Comparison of ENCODE assay signal across 20 cellular contexts in the genomic region with DNA sequence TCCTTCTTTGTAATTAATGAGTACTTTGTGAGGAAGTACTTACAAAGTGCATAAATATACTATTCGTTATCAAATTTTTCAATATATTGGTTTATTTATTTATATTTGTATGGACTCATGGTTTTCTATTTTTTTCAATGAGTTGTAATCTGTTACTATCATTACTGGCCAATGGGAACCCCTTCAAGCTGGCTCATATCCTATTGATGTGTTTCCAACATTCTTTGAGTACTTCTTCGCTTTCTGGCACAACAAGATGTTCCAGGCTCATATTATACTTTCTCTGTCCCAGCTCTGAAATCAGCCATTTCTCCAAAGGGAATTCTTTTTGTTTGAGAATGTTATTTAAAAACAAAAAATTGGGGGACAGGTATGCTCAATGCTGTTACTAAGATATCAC. TPM values are rescaled to one million over a fixed set of nuclear protein-coding genes. Genes with fewer than 3 reads are reported as not detected.
DNase-seq lines count a peak whose midpoint lies in the region; ATAC-seq and TF ChIP-seq lines count a peak whose summit lies in the region.
"Had no signal": no experiment of that assay in that cellular context is flagged by ENCODE, and none has a peak within 500 bp of the region (broad histone marks: within the 10 kb centered on the region; RNA-seq: fewer than 3 reads in every experiment).

No MANE protein-coding gene starts in this region.

- no peak overlapping the region for H3K27ac Mint-ChIP-seq in activated CD4-positive, alpha-beta T cell treated with anti-CD3 and anti-CD28 coated beads for 36 hours
- H3K27ac Mint-ChIP-seq: CD8-positive, alpha-beta T cell; nephron progenitor cell; stimulated activated naive B cell treated with anti-CD40 and anti-IgM and Interleukin-4, amounts not matched to agents 10 μg/mL and 1 μg/mL and 100 μg/mL, for 72 hours; T-cell had no signal

- no peak for TF ChIP-seq CTCF in upper lobe of right lung (IDR thresholded peaks at IDR 0.05)

- H3K9me3 ChIP-seq in adipocyte (ENCODE audit: control insufficient read depth, low read length) = no peaks in the 10 kb centered on the region
- no peaks in the 10 kb centered on the region for H3K9me3 ChIP-seq in upper lobe of right lung
- H3K9me3 ChIP-seq: left lung had no signal

- intact Hi-C loops in left ventricle myocardium superior (cut with micrococcal nuclease) (no loop called here), upper lobe of right lung (cut with DNase I) (no loop called here)
- intact Hi-C loops in activated CD4-positive, alpha-beta T cell treated with anti-CD3 and anti-CD28 coated beads for 36 hours (cut with DNase I, micrococcal nuclease) = no loop called here

- peaks cover 13% of the 10 kb centered on the region for H3K4me1 Mint-ChIP-seq in activated CD4-positive, alpha-beta T cell treated with anti-CD3 and anti-CD28 coated beads for 36 hours
- H3K4me1 Mint-ChIP-seq: nephron progenitor cell had no signal

- H3K27me3 ChIP-seq in adipocyte (replicated peaks; ENCODE audit: control insufficient read depth, insufficient read depth, low read length) = no peaks in the 10 kb centered on the region
- no peaks in the 10 kb centered on the region for H3K27me3 ChIP-seq in upper lobe of right lung
- H3K27me3 ChIP-seq: left lung had no signal

- H3K36me3 ChIP-seq in adipocyte (ENCODE audit: control insufficient read depth, insufficient read depth, low read length, severe bottlenecking) (peaks cover 90% of the 10 kb centered on the region), upper lobe of right lung (peaks cover 95% of the 10 kb centered on the region)

- ATAC-seq in left ventricle myocardium superior (peak; percentile 73), upper lobe of right lung (no peak), HG03095 (IDR thresholded peaks at IDR 0.05; ENCODE audit: unreplicated experiment) (no peak)
- ATAC-seq in activated CD4-positive, alpha-beta T cell treated with anti-CD3 and anti-CD28 coated beads for 36 hours = no peak
- ATAC-seq: activated T-cell treated with anti-CD3 and anti-CD28 coated beads, Interleukin-2, amount 50 U/mL, for 4 hours; CD8-positive, alpha-beta T cell; left lung; stimulated activated naive B cell treated with anti-CD40 and anti-IgM and Interleukin-4, amounts not matched to agents 10 μg/mL and 1 μg/mL and 100 μg/mL, for 72 hours; T-cell had no signal

- H3K4me3 ChIP-seq in adipocyte (ENCODE audit: low read length) = peak overlapping the region; percentile 53
- no peak overlapping the region for H3K4me3 ChIP-seq in upper lobe of right lung
- H3K4me3 ChIP-seq: left lung had no signal

- no peak overlapping the region for H3K4me3 Mint-ChIP-seq in activated CD4-positive, alpha-beta T cell treated with anti-CD3 and anti-CD28 coated beads for 36 hours
- H3K4me3 Mint-ChIP-seq: activated T-cell treated with anti-CD3 and anti-CD28 coated beads, Interleukin-2, amount 50 U/mL, for 4 hours; CD8-positive, alpha-beta T cell; nephron progenitor cell; stimulated activated naive B cell treated with anti-CD40 and anti-IgM and Interleukin-4, amounts not matched to agents 10 μg/mL and 1 μg/mL and 100 μg/mL, for 72 hours; T-cell had no signal

- H3K36me3 Mint-ChIP-seq in activated CD4-positive, alpha-beta T cell treated with anti-CD3 and anti-CD28 coated beads for 36 hours (ENCODE audit: low read depth) = peaks cover 66% of the 10 kb centered on the region

- H3K9me3 Mint-ChIP-seq in activated CD4-positive, alpha-beta T cell treated with anti-CD3 and anti-CD28 coated beads for 36 hours (ENCODE audit: low read depth) = no peaks in the 10 kb centered on the region
- H3K9me3 Mint-ChIP-seq: activated T-cell treated with anti-CD3 and anti-CD28 coated beads, Interleukin-2, amount 50 U/mL, for 4 hours; CD8-positive, alpha-beta T cell; nephron progenitor cell; stimulated activated naive B cell treated with anti-CD40 and anti-IgM and Interleukin-4, amounts not matched to agents 10 μg/mL and 1 μg/mL and 100 μg/mL, for 72 hours; T-cell had no signal

- H3K27ac ChIP-seq in upper lobe of right lung = peak overlapping the region; percentile 1
- H3K27ac ChIP-seq: left lung had no signal

- H3K4me1 ChIP-seq in adipocyte (ENCODE audit: control insufficient read depth, insufficient read depth, low read length) (peaks cover 25% of the 10 kb centered on the region), upper lobe of right lung (no peaks in the 10 kb centered on the region)
- H3K4me1 ChIP-seq: left lung had no signal

- POLR2A ChIA-PET in activated CD4-positive, alpha-beta T cell treated with anti-CD3 and anti-CD28 coated beads for 36 hours (lab: Charles Lee) = no interaction called here

- peaks cover 10% of the 10 kb centered on the region for H3K27me3 Mint-ChIP-seq in activated CD4-positive, alpha-beta T cell treated with anti-CD3 and anti-CD28 coated beads for 36 hours
- H3K27me3 Mint-ChIP-seq: stimulated activated naive B cell treated with anti-CD40 and anti-IgM and Interleukin-4, amounts not matched to agents 10 μg/mL and 1 μg/mL and 100 μg/mL, for 72 hours had no signal

- peak overlapping the region; percentile 18 for H3K9ac ChIP-seq in adipocyte (ENCODE audit: low read length)

- DNase-seq in adipocyte (ENCODE audit: low read depth) (peak; percentile 59), fibroblast of gingiva (ENCODE audit: low read depth) (peak; percentile 83), left ventricle myocardium superior (no peak), upper lobe of right lung (no peak), NCI-H1048 (lab: John Stamatoyannopoulos, UW) (no peak)
- DNase-seq in activated CD4-positive, alpha-beta T cell treated with anti-CD3 and anti-CD28 coated beads for 36 hours = no peak
- DNase-seq: activated naive CD4-positive, alpha-beta T cell; activated T-cell treated with anti-CD3 and anti-CD28 coated beads, Interleukin-2, amount 50 U/mL, for 4 hours; CD8-positive, alpha-beta T cell; DMS153; effector CD4-positive, alpha-beta T cell; left lung; NCI-H1092 treated with DMSO at 0.1 percent for 48 hours; NCI-H2081 treated with DMSO at 0.1 percent for 48 hours; nephron progenitor cell; SHP77; small intestine; stimulated activated naive B cell treated with anti-CD40 and anti-IgM and Interleukin-4, amounts not matched to agents 10 μg/mL and 1 μg/mL and 100 μg/mL, for 72 hours; T-cell had no signal

- CTCF ChIA-PET in activated CD4-positive, alpha-beta T cell treated with anti-CD3 and anti-CD28 coated beads for 36 hours (lab: Charles Lee) = interaction anchor here (0.6 to 1.1 kb wide), 2 partner anchors 466 to 791 kb away, joined by 3 read pairs; a partner anchor contains a TSS

RNA-seq across cellular contexts. Expression of a gene that starts 17.5 kb away (rescaled TPM):
- total RNA-seq in left ventricle myocardium superior (773 TPM), upper lobe of right lung (292 TPM)
- 100 to 1,000 TPM; 157 to 175 TPM for total RNA-seq in activated CD4-positive, alpha-beta T cell treated with anti-CD3 and anti-CD28 coated beads for 36 hours

RNA-seq across cellular contexts. Expression of a gene that starts 31.8 kb away (rescaled TPM):
- total RNA-seq in left ventricle myocardium superior (not detected), upper lobe of right lung (0.93 TPM)
- total RNA-seq in activated CD4-positive, alpha-beta T cell treated with anti-CD3 and anti-CD28 coated beads for 36 hours = not detected

Comparison
In these comparisons a context has a peak if more than half of its experiments do, and no peak if none do; other contexts are left out.
1. DNase-seq: peak in adipocyte (single experiment) and fibroblast of gingiva (single experiment); none in left ventricle myocardium superior (single experiment), upper lobe of right lung (single experiment), NCI-H1048 (single experiment) and activated CD4-positive, alpha-beta T cell treated with anti-CD3 and anti-CD28 coated beads for 36 hours (single experiment).